ENCODE assay signal across 16 cellular contexts in the genomic region with DNA sequence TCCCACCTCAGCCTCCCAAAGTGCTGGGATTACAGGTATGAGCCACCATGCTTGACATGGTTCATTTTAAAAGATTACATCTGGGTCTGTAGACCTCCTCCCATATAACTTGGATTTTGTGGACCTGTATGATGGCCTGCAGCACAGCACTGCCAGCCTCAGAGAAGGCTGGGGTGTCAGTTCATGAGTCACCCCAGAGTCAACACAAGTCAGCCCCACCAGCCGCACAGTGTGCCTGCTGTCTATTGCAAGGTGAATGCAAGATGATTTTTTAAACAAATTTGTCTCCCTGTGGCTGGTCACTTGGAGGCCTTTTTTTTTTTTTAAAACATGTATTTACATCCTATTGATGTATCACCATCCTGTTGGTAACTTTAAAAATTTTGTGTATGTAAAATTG.
DNase-seq lines count a peak whose midpoint lies in the region; ATAC-seq, FAIRE-seq and TF ChIP-seq lines count a peak whose summit lies in the region.
"Had no signal": no experiment of that assay in that cellular context is flagged by ENCODE, and none has a peak within 500 bp of the region (broad histone marks: within the 10 kb centered on the region; RNA-seq: fewer than 3 reads in every experiment).

No MANE protein-coding gene starts in this region.

- no peak for TF ChIP-seq RAD21 in IMR-90 (IDR thresholded peaks at IDR 0.05; ENCODE audit: low read length)

- H3K9me3 ChIP-seq in IMR-90 (ENCODE audit: control insufficient read depth, insufficient read depth, low read length): no peaks in the 10 kb centered on the region
- no peaks in the 10 kb centered on the region for H3K9me3 ChIP-seq in osteoblast (ENCODE audit: low read depth, low read length)
- H3K9me3 ChIP-seq: BE2C, SJSA1 had no signal

- in situ Hi-C loops in IMR-90 (cut with MboI; ENCODE audit: low sequenced_read_pairs): no loop called here

- no peak overlapping the region for H4K8ac ChIP-seq in IMR-90 (ENCODE audit: low read depth in 2 of 2, low read length in 2 of 2)

- no peak overlapping the region for H3K23ac ChIP-seq in IMR-90 (ENCODE audit: low read depth, low read length)

- H3K4me2 ChIP-seq in IMR-90 (ENCODE audit: low read depth, low read length) (no peak overlapping the region), osteoblast (ENCODE audit: insufficient read depth, low read length) (no peak overlapping the region)

- no peaks in the 10 kb centered on the region for H3K27me3 Mint-ChIP-seq in activated naive CD8-positive, alpha-beta T cell treated with anti-CD3 and anti-CD28 coated beads, Interleukin-2, amount 50 U/mL, for 24 hours
- no peaks in the 10 kb centered on the region for H3K27me3 Mint-ChIP-seq in activated naive CD8-positive, alpha-beta T cell treated with anti-CD3 and anti-CD28 coated beads for 36 hours
- H3K27me3 Mint-ChIP-seq: CD4-positive, CD25-positive, alpha-beta regulatory T cell had no signal

- no peak for DNase-seq in activated naive CD8-positive, alpha-beta T cell treated with anti-CD3 and anti-CD28 coated beads, Interleukin-2, amount 50 U/mL, for 24 hours
- no peak for DNase-seq in activated naive CD8-positive, alpha-beta T cell treated with anti-CD3 and anti-CD28 coated beads for 36 hours
- DNase-seq in IMR-90 (peak; percentile 32), bronchial epithelial cell (ENCODE audit: low read depth) (peak; percentile 70), osteoblast (ENCODE audit: insufficient read length, low spot score, missing footprints) (peak; percentile 85), DMS53 treated with DMSO at 0.1 percent for 48 hours (lab: John Stamatoyannopoulos, UW; ENCODE audit: unreplicated experiment) (no peak), NCI-H1694 treated with DMSO at 0.1 percent for 48 hours (lab: John Stamatoyannopoulos, UW) (no peak)
- DNase-seq: BE2C; CD4-positive, CD25-positive, alpha-beta regulatory T cell; COR-L47; NCI-H1417 treated with DMSO at 0.1 percent for 48 hours; NCI-H2029; NCI-H345; NCI-H524 treated with DMSO at 0.1 percent for 48 hours had no signal

- H2AFZ ChIP-seq in IMR-90 (replicated peaks; ENCODE audit: low read length, poor library complexity): no peak overlapping the region
- H2AFZ ChIP-seq in osteoblast (ENCODE audit: low read length): no peak overlapping the region

- H4K91ac ChIP-seq in IMR-90 (ENCODE audit: insufficient read depth, low read depth, low read length): no peak overlapping the region

- peak; percentile 37 for ATAC-seq in activated naive CD8-positive, alpha-beta T cell treated with anti-CD3 and anti-CD28 coated beads, Interleukin-2, amount 50 U/mL, for 24 hours
- ATAC-seq in IMR-90 (ENCODE audit: low read depth) (0 out of 2 replicates have a peak, but pooled peaks have one; percentile 35), HG02981 (IDR thresholded peaks at IDR 0.05; ENCODE audit: unreplicated experiment) (no peak)

- TF ChIP-seq POLR2A in IMR-90 (IDR thresholded peaks at IDR 0.05; ENCODE audit: low read depth, low read length): no peak

- no peak overlapping the region for H3K9ac ChIP-seq in IMR-90 (ENCODE audit: low read depth, low read length)

- H3K27me3 ChIP-seq in IMR-90 (ENCODE audit: control insufficient read depth, insufficient read depth, low read length) (no peaks in the 10 kb centered on the region), bronchial epithelial cell (ENCODE audit: control insufficient read depth, insufficient read depth, low read length) (no peaks in the 10 kb centered on the region), osteoblast (ENCODE audit: insufficient read depth, low read length) (no peaks in the 10 kb centered on the region)
- H3K27me3 ChIP-seq: BE2C, SJSA1 had no signal

- no peak overlapping the region for H3K27ac Mint-ChIP-seq in activated naive CD8-positive, alpha-beta T cell treated with anti-CD3 and anti-CD28 coated beads, Interleukin-2, amount 50 U/mL, for 24 hours
- H3K27ac Mint-ChIP-seq in activated naive CD8-positive, alpha-beta T cell treated with anti-CD3 and anti-CD28 coated beads for 36 hours: no peak overlapping the region
- H3K27ac Mint-ChIP-seq: CD4-positive, CD25-positive, alpha-beta regulatory T cell had no signal

- peaks cover 47 to 71% of the 10 kb centered on the region in 2 experiments for H3K79me1 ChIP-seq in IMR-90 (ENCODE audit: low read depth in 1 of 2, low read length in 2 of 2)

- no peak overlapping the region for H2BK20ac ChIP-seq in IMR-90 (ENCODE audit: low read depth, low read length)

- H3K36me3 Mint-ChIP-seq in activated naive CD8-positive, alpha-beta T cell treated with anti-CD3 and anti-CD28 coated beads, Interleukin-2, amount 50 U/mL, for 24 hours (ENCODE audit: low read depth): peaks cover 66% of the 10 kb centered on the region
- peaks cover 40% of the 10 kb centered on the region for H3K36me3 Mint-ChIP-seq in activated naive CD8-positive, alpha-beta T cell treated with anti-CD3 and anti-CD28 coated beads for 36 hours

- H3K18ac ChIP-seq in IMR-90 (ENCODE audit: low read depth, low read length): no peak overlapping the region

- H3K56ac ChIP-seq in IMR-90 (ENCODE audit: extremely low read depth, insufficient read depth, low read length): no peak overlapping the region

- H3K4me3 Mint-ChIP-seq in activated naive CD8-positive, alpha-beta T cell treated with anti-CD3 and anti-CD28 coated beads, Interleukin-2, amount 50 U/mL, for 24 hours: no peak overlapping the region
- no peak overlapping the region for H3K4me3 Mint-ChIP-seq in activated naive CD8-positive, alpha-beta T cell treated with anti-CD3 and anti-CD28 coated beads for 36 hours
- H3K4me3 Mint-ChIP-seq: CD4-positive, CD25-positive, alpha-beta regulatory T cell had no signal

- no peak overlapping the region for H3K14ac ChIP-seq in IMR-90 (replicated peaks; ENCODE audit: low read depth, low read length)

- no peak overlapping the region for H4K5ac ChIP-seq in IMR-90 (ENCODE audit: low read depth, low read length)

- no peak overlapping the region for H2BK15ac ChIP-seq in IMR-90 (ENCODE audit: low read depth, low read length)

- H3K4ac ChIP-seq in IMR-90 (ENCODE audit: low read depth, low read length): no peak overlapping the region

- no TSS peak for BruUV-seq in IMR-90 (replicated peaks; lab: Mats Ljungman, UMichigan)

- intact Hi-C loops in IMR-90 (cut with micrococcal nuclease): no loop called here

- WGBS in IMR-90 (ENCODE audit: extremely low coverage in 2 of 2, insufficient read length in 1 of 2), 2 experiments: no CpG with 5 or more reads among the region's 1 CpG

- TF ChIP-seq CTCF in IMR-90 (conservative IDR thresholded peaks at IDR 0.05; ENCODE audit: low read depth, low read length) (no peak), bronchial epithelial cell (IDR thresholded peaks at IDR 0.05; ENCODE audit: insufficient read depth, low read length, severe bottlenecking) (no peak), osteoblast (IDR thresholded peaks at IDR 0.05; ENCODE audit: extremely low read depth, low read depth, low read length) (no peak)

- H4K20me1 ChIP-seq in IMR-90 (ENCODE audit: insufficient read depth, low read length) (peaks cover 9% of the 10 kb centered on the region; the same call in 1 of the 2 replicates), osteoblast (ENCODE audit: insufficient read depth, low read length) (peaks cover 11% of the 10 kb centered on the region)

- no peak for FAIRE-seq in bronchial epithelial cell (lab: Jason Lieb, UNC)

- H2BK5ac ChIP-seq in IMR-90 (ENCODE audit: low read depth, low read length, poor library complexity, severe bottlenecking): no peak overlapping the region

- no peak overlapping the region for H2AK5ac ChIP-seq in IMR-90 (ENCODE audit: low read depth, low read length)

- CTCF ChIA-PET in IMR-90 (lab: Yijun Ruan, JAX): no interaction called here

- H3K27ac ChIP-seq in IMR-90 (ENCODE audit: insufficient read depth, low read length) (no peak overlapping the region), osteoblast (ENCODE audit: low read depth, low read length) (no peak overlapping the region)
- H3K27ac ChIP-seq: SJSA1 had no signal

- peaks cover 13% of the 10 kb centered on the region for H3K4me1 Mint-ChIP-seq in activated naive CD8-positive, alpha-beta T cell treated with anti-CD3 and anti-CD28 coated beads, Interleukin-2, amount 50 U/mL, for 24 hours
- H3K4me1 Mint-ChIP-seq in activated naive CD8-positive, alpha-beta T cell treated with anti-CD3 and anti-CD28 coated beads for 36 hours: peaks cover 14% of the 10 kb centered on the region

- no peaks in the 10 kb centered on the region for H3K4me1 ChIP-seq in IMR-90 (ENCODE audit: control insufficient read depth, insufficient read depth, low read length)
- no peaks in the 10 kb centered on the region for H3K4me1 ChIP-seq in osteoblast (ENCODE audit: insufficient read depth, low read length)
- H3K4me1 ChIP-seq: BE2C, SJSA1 had no signal

- POLR2A ChIA-PET in IMR-90 (lab: Charles Lee; ENCODE audit: unreplicated experiment): no interaction called here

- peaks cover 49% of the 10 kb centered on the region for H3K36me3 ChIP-seq in IMR-90 (ENCODE audit: control insufficient read depth, insufficient read depth, low read length)
- H3K36me3 ChIP-seq in bronchial epithelial cell (ENCODE audit: control insufficient read depth, insufficient read depth, low read length): peaks cover 41% of the 10 kb centered on the region
- peaks cover 57% of the 10 kb centered on the region for H3K36me3 ChIP-seq in osteoblast (ENCODE audit: insufficient read depth, low read length)

- H3K9me3 Mint-ChIP-seq in activated naive CD8-positive, alpha-beta T cell treated with anti-CD3 and anti-CD28 coated beads, Interleukin-2, amount 50 U/mL, for 24 hours: no peaks in the 10 kb centered on the region
- H3K9me3 Mint-ChIP-seq in activated naive CD8-positive, alpha-beta T cell treated with anti-CD3 and anti-CD28 coated beads for 36 hours: no peaks in the 10 kb centered on the region
- H3K9me3 Mint-ChIP-seq: CD4-positive, CD25-positive, alpha-beta regulatory T cell had no signal

- dilution Hi-C loops in IMR-90 (cut with HindIII; ENCODE audit: low sequenced_read_pairs, unreplicated experiment): no loop called here

- H3K79me2 ChIP-seq in osteoblast (ENCODE audit: insufficient read depth, low read length): peaks cover 55% of the 10 kb centered on the region

- no peak overlapping the region for H2AK9ac ChIP-seq in IMR-90 (replicated peaks; ENCODE audit: low read depth, low read length, poor library complexity)

- peaks cover 18% of the 10 kb centered on the region; the same call in 1 of the 2 replicates for H3K9me1 ChIP-seq in IMR-90 (ENCODE audit: insufficient read depth, low read length)

- no peak overlapping the region for H2BK120ac ChIP-seq in IMR-90 (ENCODE audit: low read depth, low read length)

- no peak overlapping the region for H3K4me3 ChIP-seq in IMR-90 (ENCODE audit: insufficient read depth, low read depth, low read length)
- no peak overlapping the region for H3K4me3 ChIP-seq in bronchial epithelial cell (ENCODE audit: low read depth, low read length)
- no peak overlapping the region for H3K4me3 ChIP-seq in osteoblast (ENCODE audit: insufficient read depth, low read length)
- H3K4me3 ChIP-seq: SJSA1 had no signal

Comparison
In these comparisons a context has a peak if more than half of its experiments do, and no peak if none do; other contexts are left out.
1. DNase-seq: peak in IMR-90 (single experiment), bronchial epithelial cell (single experiment) and osteoblast (single experiment); none in activated naive CD8-positive, alpha-beta T cell treated with anti-CD3 and anti-CD28 coated beads, Interleukin-2, amount 50 U/mL, for 24 hours (single experiment), activated naive CD8-positive, alpha-beta T cell treated with anti-CD3 and anti-CD28 coated beads for 36 hours (single experiment), DMS53 treated with DMSO at 0.1 percent for 48 hours (single experiment) and NCI-H1694 treated with DMSO at 0.1 percent for 48 hours (single experiment).